Comparison of ENCODE assay signal across 9 cellular contexts in genomic region chr1:23394664-23395063, GRCh38. TPM values are rescaled to one million over a fixed set of nuclear protein-coding genes. Genes with fewer than 3 reads are reported as not detected.
A peak's percentile ranks its signal among the peaks of the same experiment; 100 is the strongest.
DNase-seq lines count a peak whose midpoint lies in the region; ATAC-seq and TF ChIP-seq lines count a peak whose summit lies in the region.
"Had no signal": no experiment of that assay in that cellular context is flagged by ENCODE, and none has a peak within 500 bp of the region (broad histone marks: within the 10 kb centered on the region; RNA-seq: fewer than 3 reads in every experiment).

No MANE protein-coding gene starts in this region.

- H3K27me3 ChIP-seq in AG04450 (ENCODE audit: control insufficient read depth, insufficient read depth, low read length) (no peaks in the 10 kb centered on the region), neuron (ENCODE audit: insufficient read depth, low read length) (no peaks in the 10 kb centered on the region)

- H3K27ac ChIP-seq in AG04450 (ENCODE audit: low read depth, low read length) = peak overlapping the region; percentile 86

- CTCF ChIA-PET in AG04450 (lab: Charles Lee) = interaction anchor here (1.1 to 2.9 kb wide), 3 partner anchors 10 to 145 kb away, joined by 3 to 34 read pairs (median 3); no protein-coding TSS in a partner anchor

- H3K4me3 ChIP-seq in AG04450 (ENCODE audit: low read depth, low read length) (0 out of 2 replicates have a peak overlapping the region, but pooled peaks have one; percentile 4), neuron (ENCODE audit: low read length) (no peak overlapping the region)

- TF ChIP-seq CTCF in AG04450 (IDR thresholded peaks at IDR 0.05; ENCODE audit: low read depth, low read length) = 0 out of 2 replicates have a peak, but pooled peaks have one; percentile 9

- no peaks in the 10 kb centered on the region for H3K36me3 ChIP-seq in neuron (ENCODE audit: insufficient read depth, low read length)

- ATAC-seq in GM19467 (IDR thresholded peaks at IDR 0.05; ENCODE audit: unreplicated experiment) = no peak
- no peak for ATAC-seq in HG02623 (IDR thresholded peaks at IDR 0.05; ENCODE audit: unreplicated experiment)

- POLR2A ChIA-PET in AG04450 (lab: Yijun Ruan, JAX) = interaction anchor here (0.6 to 2.2 kb wide), 7 partner anchors 9 to 421 kb away, joined by 3 to 10 read pairs (median 6); partner anchors contain the start of genes HNRNPR and ZNF436

- peak overlapping the region; percentile 14 for H2AFZ ChIP-seq in neuron (ENCODE audit: low read depth, low read length)

- no peaks in the 10 kb centered on the region; the same call in 1 of the 2 replicates for H3K9me3 ChIP-seq in AG04450 (ENCODE audit: control insufficient read depth, insufficient read depth, low read length)
- H3K9me3 ChIP-seq in neuron (ENCODE audit: low read length) = peaks cover 9% of the 10 kb centered on the region

- peaks cover 20% of the 10 kb centered on the region for H3K4me1 ChIP-seq in neuron (ENCODE audit: insufficient read depth, low read length)

- no peak for DNase-seq in AG04450 (ENCODE audit: low read depth, low spot score)
- peak; percentile 63 for DNase-seq in SK-N-DZ (ENCODE audit: low spot score)
- peak; percentile 47 for DNase-seq in glomerular visceral epithelial cell (ENCODE audit: extremely low spot score)
- DNase-seq in HT-29 (ENCODE audit: low spot score) = no peak
- DNase-seq in HuH-7 (ENCODE audit: low spot score) = no peak
- DNase-seq: CD4-positive, CD25-positive, alpha-beta regulatory T cell had no signal

RNA-seq across cellular contexts. Expression of gene ZNF436, which starts 25.0 kb away (rescaled TPM):
- polyA plus RNA-seq in AG04450 (2011; rRNA removed) = 14.2 and 17.2 TPM in 2 replicates
- polyA minus RNA-seq in AG04450 (2011; rRNA and poly(A)+ RNA removed) = 14.6 and 22.5 TPM in 2 replicates
- 5.9 and 6.6 TPM in 2 replicates for polyA plus RNA-seq in SK-N-DZ (2014; cell fraction: cytosol; rRNA removed)
- 5.3 and 8.0 TPM in 2 replicates for polyA plus RNA-seq in SK-N-DZ (2014; cell fraction: nucleus; rRNA removed)
- total RNA-seq in HT-29 (2014; rRNA removed; shearing (Covaris generic)) = 2.7 and 2.9 TPM in 2 replicates

RNA-seq across cellular contexts. Expression of gene TCEA3, which starts 29.9 kb away (rescaled TPM):
- polyA plus RNA-seq in AG04450 (2011; rRNA removed) = 14.7 and 15.6 TPM in 2 replicates
- 10.9 and 11.2 TPM in 2 replicates for polyA minus RNA-seq in AG04450 (2011; rRNA and poly(A)+ RNA removed)
- polyA plus RNA-seq in SK-N-DZ (2014; cell fraction: cytosol; rRNA removed) = 3.1 and 3.5 TPM in 2 replicates
- polyA plus RNA-seq in SK-N-DZ (2014; cell fraction: nucleus; rRNA removed) = 1.3 and 7.9 TPM in 2 replicates
- total RNA-seq in HT-29 (2014; rRNA removed; shearing (Covaris generic)) = 2.1 and 2.3 TPM in 2 replicates

RNA-seq across cellular contexts. Expression of gene HNRNPR, which starts 50.6 kb away (rescaled TPM):
- polyA plus RNA-seq in AG04450 (2011; rRNA removed) = 134 and 171 TPM in 2 replicates
- polyA minus RNA-seq in AG04450 (2011; rRNA and poly(A)+ RNA removed) = 128 and 134 TPM in 2 replicates
- polyA plus RNA-seq in SK-N-DZ (2014; cell fraction: cytosol; rRNA removed) = 223 and 259 TPM in 2 replicates
- polyA plus RNA-seq in SK-N-DZ (2014; cell fraction: nucleus; rRNA removed) = 102 and 115 TPM in 2 replicates
- total RNA-seq in HT-29 (2014; rRNA removed; shearing (Covaris generic)) = 101 and 130 TPM in 2 replicates

Comparison
In these comparisons a context has a peak if more than half of its experiments do, and no peak if none do; other contexts are left out.
1. DNase-seq: peak in SK-N-DZ (single experiment) and glomerular visceral epithelial cell (single experiment); none in AG04450 (single experiment), HT-29 (single experiment) and HuH-7 (single experiment).